Comparison of ENCODE assay signal across 28 cellular contexts in the genomic region with DNA sequence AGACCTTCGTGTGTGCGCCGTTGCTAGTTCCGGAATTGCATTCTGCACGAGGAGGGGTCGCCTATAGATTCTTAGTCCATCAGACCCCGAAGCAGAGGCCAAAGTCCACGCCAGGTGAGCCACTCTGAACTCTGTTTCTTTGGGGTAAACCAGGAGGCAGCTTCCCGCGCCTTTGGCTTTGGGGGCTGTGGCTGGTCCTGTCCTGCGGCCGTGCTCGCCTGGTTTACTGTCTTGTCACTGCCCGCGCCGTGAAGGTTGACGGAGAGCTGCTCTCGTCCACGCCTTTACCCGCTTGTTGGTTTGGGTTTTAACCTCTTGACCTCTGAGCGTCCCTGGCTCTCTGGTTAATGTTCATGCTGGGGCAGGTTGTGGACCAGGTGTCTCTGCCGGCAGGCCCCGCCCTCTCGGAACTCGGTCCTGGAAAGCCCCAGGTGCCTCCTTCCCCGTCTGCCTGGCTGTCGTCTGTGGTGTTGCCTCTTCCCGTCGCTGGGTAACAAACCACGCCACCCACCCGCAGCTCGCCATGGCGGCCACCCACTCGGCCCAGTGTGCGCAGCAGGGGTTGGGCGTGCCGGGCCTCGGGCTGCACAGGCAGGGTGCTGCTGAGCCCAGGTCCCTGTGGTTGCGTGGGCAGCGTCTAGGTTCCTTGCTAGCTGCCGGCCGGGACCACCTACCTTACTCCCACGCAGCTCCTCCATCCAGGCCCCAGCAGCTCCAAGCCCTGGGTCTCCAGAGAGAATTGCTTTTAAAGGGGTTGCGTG. TPM values are rescaled to one million over a fixed set of nuclear protein-coding genes. Genes with fewer than 3 reads are reported as not detected.
"Had no signal": no experiment of that assay in that cellular context is flagged by ENCODE, and none has a peak within 500 bp of the region (broad histone marks: within the 10 kb centered on the region; RNA-seq: fewer than 3 reads in every experiment).

No MANE protein-coding gene starts in this region.

- H3K27me3 ChIP-seq: brain microvascular endothelial cell, esophagus squamous epithelium, gastroesophageal sphincter had no signal

- H3K4me1 Mint-ChIP-seq: activated B cell treated with CpG ODN at 0.5 μM for 24 hours; activated T-helper 17 cell treated with anti-CD3 and anti-CD28 coated beads, Interleukin-2, amount 50 U/mL, for 72 hours had no signal

- H3K27ac ChIP-seq: brain microvascular endothelial cell, esophagus squamous epithelium, gastroesophageal sphincter, WERI-Rb-1 had no signal

- ATAC-seq: activated CD4-positive, CD25-positive, alpha-beta regulatory T cell treated with anti-CD3 and anti-CD28 coated beads, Interleukin-2, amount 50 U/mL, for 24 hours; activated CD8-positive, alpha-beta T cell treated with anti-CD3 and anti-CD28 coated beads for 36 hours; activated T-cell treated with anti-CD3 and anti-CD28 coated beads, Interleukin-2, amount 50 U/mL, for 4 hours; activated T-helper 17 cell treated with anti-CD3 and anti-CD28 coated beads, Interleukin-2, amount 50 U/mL, for 72 hours; effector memory CD8-positive, alpha-beta T cell; gastroesophageal sphincter; T-helper 17 cell had no signal

- DNase-seq: activated B cell treated with CpG ODN at 0.5 μM for 24 hours; activated CD4-positive, alpha-beta T cell treated with anti-CD3 and anti-CD28 coated beads for 48 hours; activated CD4-positive, alpha-beta T cell treated with anti-CD3 and anti-CD28 coated beads, Interleukin-2, amount 50 U/mL, for 1 hour; activated CD4-positive, alpha-beta T cell treated with anti-CD3 and anti-CD28 coated beads, Interleukin-2, amount 50 U/mL, for 48 hours; activated CD8-positive, alpha-beta memory T cell treated with anti-CD3 and anti-CD28 coated beads for 24 hours; activated CD8-positive, alpha-beta T cell treated with anti-CD3 and anti-CD28 coated beads for 36 hours; activated effector memory CD4-positive, alpha-beta T cell treated with Interleukin-2 at 50 U/mL for 16 hours; activated gamma-delta T cell treated with Interleukin-2 at 50 U/mL for 16 hours; activated naive CD4-positive, alpha-beta T cell treated with anti-CD3 and anti-CD28 coated beads, Interleukin-2, amount 50 U/mL, for 16 hours; activated naive CD4-positive, alpha-beta T cell treated with Interleukin-2 at 50 U/mL for 16 hours; activated T-cell treated with anti-CD3 and anti-CD28 coated beads, Interleukin-2, amount 50 U/mL, for 4 hours; amniotic stem cell; brain microvascular endothelial cell; cortex of kidney; dermis blood vessel endothelial cell; effector CD4-positive, alpha-beta T cell; effector memory CD8-positive, alpha-beta T cell; esophagus squamous epithelium; foreskin melanocyte; T-helper 17 cell; T1000; WERI-Rb-1 had no signal

- H3K4me3 ChIP-seq: esophagus squamous epithelium, gastroesophageal sphincter had no signal

- H3K27ac Mint-ChIP-seq: activated B cell treated with CpG ODN at 0.5 μM for 24 hours; activated CD8-positive, alpha-beta T cell treated with anti-CD3 and anti-CD28 coated beads for 36 hours; activated naive CD8-positive, alpha-beta T cell; activated T-helper 17 cell treated with anti-CD3 and anti-CD28 coated beads, Interleukin-2, amount 50 U/mL, for 72 hours; effector memory CD8-positive, alpha-beta T cell; T-helper 17 cell; T-helper 2 cell treated with Interferon-gamma antibody and Interleukin-4, amounts not matched to agents 5 μg/mL and 100 μg/mL, for 36 hours had no signal

- H3K27me3 Mint-ChIP-seq: activated B cell treated with CpG ODN at 0.5 μM for 24 hours; activated CD8-positive, alpha-beta T cell treated with anti-CD3 and anti-CD28 coated beads for 36 hours; activated naive CD8-positive, alpha-beta T cell; activated T-helper 17 cell treated with anti-CD3 and anti-CD28 coated beads, Interleukin-2, amount 50 U/mL, for 72 hours; effector memory CD8-positive, alpha-beta T cell; T-helper 17 cell had no signal

- H3K4me1 ChIP-seq: esophagus squamous epithelium, gastroesophageal sphincter had no signal

- H3K9me3 Mint-ChIP-seq: activated B cell treated with CpG ODN at 0.5 μM for 24 hours; activated CD8-positive, alpha-beta T cell treated with anti-CD3 and anti-CD28 coated beads for 36 hours; activated T-cell treated with anti-CD3 and anti-CD28 coated beads, Interleukin-2, amount 50 U/mL, for 4 hours; activated T-helper 17 cell treated with anti-CD3 and anti-CD28 coated beads, Interleukin-2, amount 50 U/mL, for 72 hours; effector memory CD8-positive, alpha-beta T cell; T-helper 2 cell treated with Interferon-gamma antibody and Interleukin-4, amounts not matched to agents 5 μg/mL and 100 μg/mL, for 36 hours had no signal

- H3K9me3 ChIP-seq: esophagus squamous epithelium, gastroesophageal sphincter had no signal

- H3K4me3 Mint-ChIP-seq: activated B cell treated with CpG ODN at 0.5 μM for 24 hours; activated CD8-positive, alpha-beta T cell treated with anti-CD3 and anti-CD28 coated beads for 36 hours; activated naive CD8-positive, alpha-beta T cell; activated T-cell treated with anti-CD3 and anti-CD28 coated beads, Interleukin-2, amount 50 U/mL, for 4 hours; activated T-helper 17 cell treated with anti-CD3 and anti-CD28 coated beads, Interleukin-2, amount 50 U/mL, for 72 hours; effector memory CD8-positive, alpha-beta T cell; T-helper 17 cell; T-helper 2 cell treated with Interferon-gamma antibody and Interleukin-4, amounts not matched to agents 5 μg/mL and 100 μg/mL, for 36 hours had no signal

RNA-seq across cellular contexts. Expression of gene CACNA1B, which starts 44.6 kb away (rescaled TPM):
- total RNA-seq: activated CD8-positive, alpha-beta T cell treated with anti-CD3 and anti-CD28 coated beads for 36 hours; bronchial epithelial cell; esophagus squamous epithelium had no signal
